Comparison of ENCODE assay signal across 1 cellular context in genomic region chr14:105485720-105486332, GRCh38.
TF ChIP-seq lines count a peak whose summit lies in the region.

No MANE protein-coding gene starts in this region.

TF ChIP-seq in HepG2, 621 proteins besides CTCF, POLR2A, EP300 and RAD21 (continued from another document and continues in another):
- peak; percentile 72; the same call in 1 of the 2 replicates for TF ChIP-seq ZBED4 (CRISPR knock-in tag; IDR thresholded peaks at IDR 0.05; ENCODE audit: borderline replicate concordance)
- no peak for TF ChIP-seq SOX13 (IDR thresholded peaks at IDR 0.05)
- peak in 1 of 2 experiments; percentile 22; a peak in 1 of 4 replicates for TF ChIP-seq SOX13 (CRISPR knock-in tag; conservative IDR thresholded peaks at IDR 0.05 in 1 of 2, IDR thresholded peaks at IDR 0.05 in 1 of 2)
- TF ChIP-seq BHLHE40 (IDR thresholded peaks at IDR 0.05; ENCODE audit: low read length): no peak
- TF ChIP-seq GLI4 (CRISPR knock-in tag; IDR thresholded peaks at IDR 0.05; ENCODE audit: borderline replicate concordance): no peak
- peak; percentile 78 for TF ChIP-seq ZFP91 (CRISPR knock-in tag; IDR thresholded peaks at IDR 0.05; ENCODE audit: borderline replicate concordance)
- no peak for TF ChIP-seq KLF13 (CRISPR knock-in tag; IDR thresholded peaks at IDR 0.05)
- TF ChIP-seq TOE1 (CRISPR knock-in tag; IDR thresholded peaks at IDR 0.05): no peak
- TF ChIP-seq NAIF1 (CRISPR knock-in tag; IDR thresholded peaks at IDR 0.05; ENCODE audit: borderline replicate concordance): no peak
- peak; percentile 83 for TF ChIP-seq ZNF687 (CRISPR knock-in tag; IDR thresholded peaks at IDR 0.05)
- 0 out of 2 replicates have a peak, but pooled peaks have one; percentile 51 for TF ChIP-seq TGIF2 (CRISPR knock-in tag; IDR thresholded peaks at IDR 0.05)
- TF ChIP-seq ZNF124 (CRISPR knock-in tag; IDR thresholded peaks at IDR 0.05): peak; percentile 59; the same call in 1 of the 2 replicates
- peak; percentile 75 for TF ChIP-seq PATZ1 (CRISPR knock-in tag; IDR thresholded peaks at IDR 0.05)
- no peak for TF ChIP-seq ZBTB20 (CRISPR knock-in tag; IDR thresholded peaks at IDR 0.05; ENCODE audit: borderline replicate concordance, low read depth)
- TF ChIP-seq TSC22D2 (CRISPR knock-in tag; IDR thresholded peaks at IDR 0.05; ENCODE audit: borderline replicate concordance): no peak; the same call in 1 of the 2 replicates
- TF ChIP-seq ZNF768 (CRISPR knock-in tag; IDR thresholded peaks at IDR 0.05): peak; percentile 15; the same call in 1 of the 2 replicates
- no peak for TF ChIP-seq ZXDC (CRISPR knock-in tag; IDR thresholded peaks at IDR 0.05)
- no peak for TF ChIP-seq ZNF275 (CRISPR knock-in tag; IDR thresholded peaks at IDR 0.05; ENCODE audit: borderline replicate concordance)
- TF ChIP-seq ZNF746 (CRISPR knock-in tag; IDR thresholded peaks at IDR 0.05): no peak
- TF ChIP-seq AGO1 (IDR thresholded peaks at IDR 0.05; ENCODE audit: low read depth, low read length, poor library complexity, severe bottlenecking): peak; percentile 79
- TF ChIP-seq MBD4 (IDR thresholded peaks at IDR 0.05; ENCODE audit: borderline replicate concordance, low read length): no peak
- no peak for TF ChIP-seq NR2F2 (IDR thresholded peaks at IDR 0.05; ENCODE audit: borderline replicate concordance, low read depth)
- TF ChIP-seq ZNF7 (CRISPR knock-in tag; IDR thresholded peaks at IDR 0.05): no peak
- no peak; the same call in 1 of the 2 replicates for TF ChIP-seq GATA4 (IDR thresholded peaks at IDR 0.05; ENCODE audit: borderline replicate concordance, low read depth)
- no peak for TF ChIP-seq CENPX (CRISPR knock-in tag; IDR thresholded peaks at IDR 0.05)
- no peak for TF ChIP-seq POLR2G (IDR thresholded peaks at IDR 0.05; ENCODE audit: low read depth, low read length)
- no peak for TF ChIP-seq ETV5 (CRISPR knock-in tag; IDR thresholded peaks at IDR 0.05; ENCODE audit: borderline replicate concordance)
- TF ChIP-seq ZNF883 (CRISPR knock-in tag; IDR thresholded peaks at IDR 0.05; ENCODE audit: not compliant biosample characterization): no peak
- TF ChIP-seq PITX1 (CRISPR knock-in tag; IDR thresholded peaks at IDR 0.05): no peak
- TF ChIP-seq NFYC (CRISPR knock-in tag; IDR thresholded peaks at IDR 0.05): no peak
- no peak for TF ChIP-seq STAT6 (CRISPR knock-in tag; IDR thresholded peaks at IDR 0.05; ENCODE audit: borderline replicate concordance)
- TF ChIP-seq ZNF20 (CRISPR knock-in tag; IDR thresholded peaks at IDR 0.05): no peak
- TF ChIP-seq ZNF512B (CRISPR knock-in tag; IDR thresholded peaks at IDR 0.05; ENCODE audit: borderline replicate concordance): no peak
- TF ChIP-seq MXD1 (CRISPR knock-in tag; IDR thresholded peaks at IDR 0.05): no peak
- no peak for TF ChIP-seq ELF3 (CRISPR knock-in tag; IDR thresholded peaks at IDR 0.05)
